Comparison of ENCODE assay signal across 28 cellular contexts in genomic region chr7:121212031-121212430, GRCh38.
"Had no signal": no experiment of that assay in that cellular context is flagged by ENCODE, and none has a peak within 500 bp of the region (broad histone marks: within the 10 kb centered on the region; RNA-seq: fewer than 3 reads in every experiment).

No MANE protein-coding gene starts in this region.

- H3K4me1 ChIP-seq: adrenal gland, breast epithelium had no signal

- H3K4me3 ChIP-seq: adrenal gland, breast epithelium, SK-N-MC had no signal

- H3K36me3 Mint-ChIP-seq: activated naive CD8-positive, alpha-beta T cell treated with anti-CD3 and anti-CD28 coated beads, Interleukin-2, amount 10 ng/mL, durations not matched to agents 7 days and 5 days; T-cell had no signal

- ATAC-seq: activated CD4-positive, CD25-positive, alpha-beta regulatory T cell treated with anti-CD3 and anti-CD28 coated beads, Interleukin-2, amount 50 U/mL, for 24 hours; activated CD8-positive, alpha-beta T cell treated with anti-CD3 and anti-CD28 coated beads for 36 hours; activated T-cell treated with anti-CD3 and anti-CD28 coated beads, Interleukin-2, amount 50 U/mL, for 72 hours; Panc1; T-cell had no signal

- H3K9me3 ChIP-seq: adrenal gland, breast epithelium had no signal

- H3K27ac Mint-ChIP-seq: activated CD8-positive, alpha-beta T cell treated with anti-CD3 and anti-CD28 coated beads for 36 hours; activated naive CD8-positive, alpha-beta T cell treated with anti-CD3 and anti-CD28 coated beads, Interleukin-2, amount 10 ng/mL, durations not matched to agents 7 days and 5 days; activated T-cell treated with anti-CD3 and anti-CD28 coated beads, Interleukin-2, amount 50 U/mL, for 72 hours; activated T-helper 2 cell treated with anti-CD3 and anti-CD28 coated beads, Interferon-gamma antibody, Interleukin-2, Interleukin-4, amounts not matched to agents 10 μg/mL and 5 μg/mL and 100 μg/mL, durations not matched to agents 14 hours and 24 hours and 36 hours; T-cell had no signal

- H3K9me3 Mint-ChIP-seq: activated CD8-positive, alpha-beta T cell treated with anti-CD3 and anti-CD28 coated beads for 36 hours; activated naive CD8-positive, alpha-beta T cell treated with anti-CD3 and anti-CD28 coated beads, Interleukin-2, amount 10 ng/mL, durations not matched to agents 7 days and 5 days; activated T-cell treated with anti-CD3 and anti-CD28 coated beads, Interleukin-2, amount 50 U/mL, for 72 hours; activated T-helper 2 cell treated with anti-CD3 and anti-CD28 coated beads, Interferon-gamma antibody, Interleukin-2, Interleukin-4, amounts not matched to agents 10 μg/mL and 5 μg/mL and 100 μg/mL, durations not matched to agents 14 hours and 24 hours and 36 hours; T-cell had no signal

- H3K36me3 ChIP-seq: adrenal gland, breast epithelium had no signal

- DNase-seq: activated CD4-positive, alpha-beta T cell treated with anti-CD3 and anti-CD28 coated beads for 4 hours; activated CD8-positive, alpha-beta memory T cell treated with anti-CD3 and anti-CD28 coated beads, Interleukin-2, amount 50 U/mL, for 4 hours; activated CD8-positive, alpha-beta T cell treated with anti-CD3 and anti-CD28 coated beads for 36 hours; activated gamma-delta T cell treated with Interleukin-2 at 50 U/mL for 16 hours; activated naive CD4-positive, alpha-beta T cell treated with anti-CD3 and anti-CD28 coated beads, Interleukin-2, amount 50 U/mL, for 16 hours; activated naive CD8-positive, alpha-beta T cell treated with anti-CD3 and anti-CD28 coated beads, Interleukin-2, amount 10 ng/mL, durations not matched to agents 7 days and 5 days; activated T-cell treated with anti-CD3 and anti-CD28 coated beads, Interleukin-2, amount 50 U/mL, for 72 hours; adrenal gland; anterior cingulate cortex; caudate nucleus; KG1; NCI-H1048; NCI-H146; NCI-H2029; NCI-H2107; NCI-H2171 treated with DMSO at 0.1 percent for 48 hours; NCI-H226; NCI-H526; NK-92 treated with Interleukin-12 subunit alpha and Interleukin-12 subunit beta, amount 100 ng/mL, for 24 hours; OCI-M1; RPMI8226; T-cell; T-helper 2 cell had no signal

- H3K4me3 Mint-ChIP-seq: activated CD8-positive, alpha-beta T cell treated with anti-CD3 and anti-CD28 coated beads for 36 hours; activated naive CD8-positive, alpha-beta T cell treated with anti-CD3 and anti-CD28 coated beads, Interleukin-2, amount 10 ng/mL, durations not matched to agents 7 days and 5 days; activated T-cell treated with anti-CD3 and anti-CD28 coated beads, Interleukin-2, amount 50 U/mL, for 72 hours; T-cell had no signal

- H3K27ac ChIP-seq: adrenal gland, breast epithelium, SK-N-MC had no signal

- H3K27me3 ChIP-seq: adrenal gland, breast epithelium had no signal

- H3K4me1 Mint-ChIP-seq: activated naive CD8-positive, alpha-beta T cell treated with anti-CD3 and anti-CD28 coated beads, Interleukin-2, amount 10 ng/mL, durations not matched to agents 7 days and 5 days; T-cell had no signal
